Comparison of ENCODE assay signal across 9 cellular contexts in genomic region chrX:33336783-33337182, GRCh38.
DNase-seq lines count a peak whose midpoint lies in the region; ATAC-seq and TF ChIP-seq lines count a peak whose summit lies in the region.
"Had no signal": no experiment of that assay in that cellular context is flagged by ENCODE, and none has a peak within 500 bp of the region (broad histone marks: within the 10 kb centered on the region; RNA-seq: fewer than 3 reads in every experiment).

No MANE protein-coding gene starts in this region.

- H3K9ac ChIP-seq in endodermal cell (ENCODE audit: extremely low read depth, low read length, poor library complexity, severe bottlenecking), result no peak overlapping the region

- H3K36me3 Mint-ChIP-seq in endodermal cell (ENCODE audit: low read depth), result no peaks in the 10 kb centered on the region
- no peaks in the 10 kb centered on the region for H3K36me3 Mint-ChIP-seq in progenitor cell of endocrine pancreas (ENCODE audit: insufficient read depth)
- no peaks in the 10 kb centered on the region for H3K36me3 Mint-ChIP-seq in stimulated activated memory B cell treated with anti-CD40 and anti-IgM and Interleukin-4, amounts not matched to agents 10 μg/mL and 1 μg/mL and 100 μg/mL, for 72 hours
- H3K36me3 Mint-ChIP-seq in activated CD8-positive, alpha-beta memory T cell treated with anti-CD3 and anti-CD28 coated beads, Interleukin-2, amount 10 ng/mL, durations not matched to agents 7 days and 5 days, result no peaks in the 10 kb centered on the region

- H3K9me3 Mint-ChIP-seq in endodermal cell (no peaks in the 10 kb centered on the region), progenitor cell of endocrine pancreas (ENCODE audit: low read depth) (no peaks in the 10 kb centered on the region)
- H3K9me3 Mint-ChIP-seq in stimulated activated memory B cell treated with anti-CD40 and anti-IgM and Interleukin-4, amounts not matched to agents 10 μg/mL and 1 μg/mL and 100 μg/mL, for 72 hours, result no peaks in the 10 kb centered on the region
- H3K9me3 Mint-ChIP-seq in activated CD8-positive, alpha-beta memory T cell treated with anti-CD3 and anti-CD28 coated beads, Interleukin-2, amount 10 ng/mL, durations not matched to agents 7 days and 5 days (ENCODE audit: low read depth), result no peaks in the 10 kb centered on the region

- no peaks in the 10 kb centered on the region for H3K27me3 Mint-ChIP-seq in endodermal cell (ENCODE audit: insufficient read depth)
- H3K27me3 Mint-ChIP-seq in progenitor cell of endocrine pancreas, result peaks cover 3% of the 10 kb centered on the region
- H3K27me3 Mint-ChIP-seq in stimulated activated memory B cell treated with anti-CD40 and anti-IgM and Interleukin-4, amounts not matched to agents 10 μg/mL and 1 μg/mL and 100 μg/mL, for 72 hours, result no peaks in the 10 kb centered on the region
- no peaks in the 10 kb centered on the region for H3K27me3 Mint-ChIP-seq in activated CD8-positive, alpha-beta memory T cell treated with anti-CD3 and anti-CD28 coated beads, Interleukin-2, amount 10 ng/mL, durations not matched to agents 7 days and 5 days

- H3K27ac Mint-ChIP-seq in endodermal cell, result no peak overlapping the region
- H3K27ac Mint-ChIP-seq in progenitor cell of endocrine pancreas, result no peak overlapping the region
- H3K27ac Mint-ChIP-seq in stimulated activated memory B cell treated with anti-CD40 and anti-IgM and Interleukin-4, amounts not matched to agents 10 μg/mL and 1 μg/mL and 100 μg/mL, for 72 hours, result no peak overlapping the region
- H3K27ac Mint-ChIP-seq in activated CD8-positive, alpha-beta memory T cell treated with anti-CD3 and anti-CD28 coated beads, Interleukin-2, amount 10 ng/mL, durations not matched to agents 7 days and 5 days, result no peak overlapping the region

- no peaks in the 10 kb centered on the region for H3K9me3 ChIP-seq in endodermal cell (ENCODE audit: control insufficient read depth, low read length)
- H3K9me3 ChIP-seq: neutrophil had no signal

- ATAC-seq in GM18868 (IDR thresholded peaks at IDR 0.05; ENCODE audit: unreplicated experiment), result peak; percentile 65
- ATAC-seq in stimulated activated memory B cell treated with anti-CD40 and anti-IgM and Interleukin-4, amounts not matched to agents 10 μg/mL and 1 μg/mL and 100 μg/mL, for 72 hours, result no peak
- ATAC-seq in activated CD8-positive, alpha-beta memory T cell treated with anti-CD3 and anti-CD28 coated beads, Interleukin-2, amount 10 ng/mL, durations not matched to agents 7 days and 5 days, result no peak
- ATAC-seq in GM19023 (IDR thresholded peaks at IDR 0.05; ENCODE audit: unreplicated experiment), result no peak

- peak; percentile 33 for DNase-seq in NCI-H2081 treated with DMSO at 0.1 percent for 48 hours (lab: John Stamatoyannopoulos, UW)
- DNase-seq in endodermal cell, result peak; percentile 62
- DNase-seq in progenitor cell of endocrine pancreas (ENCODE audit: low spot score, unreplicated experiment), result no peak
- DNase-seq in activated CD8-positive, alpha-beta memory T cell treated with anti-CD3 and anti-CD28 coated beads for 24 hours, result no peak
- no peak for DNase-seq in activated CD8-positive, alpha-beta memory T cell treated with anti-CD3 and anti-CD28 coated beads, Interleukin-2, amount 10 ng/mL, durations not matched to agents 7 days and 5 days

- H3K27me3 ChIP-seq in endodermal cell (ENCODE audit: control insufficient read depth, insufficient read depth, low read length, poor library complexity, severe bottlenecking), result no peaks in the 10 kb centered on the region
- H3K27me3 ChIP-seq: neutrophil had no signal

- H3K4me1 Mint-ChIP-seq in endodermal cell (peaks cover 14% of the 10 kb centered on the region), progenitor cell of endocrine pancreas (ENCODE audit: low read depth) (peaks cover 14% of the 10 kb centered on the region)
- H3K4me1 Mint-ChIP-seq in stimulated activated memory B cell treated with anti-CD40 and anti-IgM and Interleukin-4, amounts not matched to agents 10 μg/mL and 1 μg/mL and 100 μg/mL, for 72 hours, result no peaks in the 10 kb centered on the region
- H3K4me1 Mint-ChIP-seq in activated CD8-positive, alpha-beta memory T cell treated with anti-CD3 and anti-CD28 coated beads, Interleukin-2, amount 10 ng/mL, durations not matched to agents 7 days and 5 days, result no peaks in the 10 kb centered on the region

- 20 to 54% methylated on average over 1 to 6 of the region's 6 CpGs for WGBS in endodermal cell (ENCODE audit: insufficient coverage in 1 of 2, insufficient read length in 1 of 2), 2 experiments

- H3K4me1 ChIP-seq in endodermal cell (ENCODE audit: control insufficient read depth, insufficient read depth, low read length), result no peaks in the 10 kb centered on the region

- CTCF ChIA-PET in activated CD8-positive, alpha-beta memory T cell treated with anti-CD3 and anti-CD28 coated beads, Interleukin-2, amount 10 ng/mL, durations not matched to agents 7 days and 5 days (lab: Charles Lee), result no interaction called here

- no peaks in the 10 kb centered on the region for H3K36me3 ChIP-seq in endodermal cell (ENCODE audit: control insufficient read depth, insufficient read depth, low read length)
- H3K36me3 ChIP-seq: neutrophil had no signal

- TF ChIP-seq CTCF in endodermal cell (conservative IDR thresholded peaks at IDR 0.05) (peak; percentile 74), progenitor cell of endocrine pancreas (IDR thresholded peaks at IDR 0.05; ENCODE audit: unreplicated experiment) (peak; percentile 62)

- no peak overlapping the region for H3K4me3 ChIP-seq in endodermal cell (ENCODE audit: low read length)

- H3K4me3 Mint-ChIP-seq in endodermal cell (no peak overlapping the region), progenitor cell of endocrine pancreas (ENCODE audit: low read depth) (no peak overlapping the region)
- no peak overlapping the region for H3K4me3 Mint-ChIP-seq in stimulated activated memory B cell treated with anti-CD40 and anti-IgM and Interleukin-4, amounts not matched to agents 10 μg/mL and 1 μg/mL and 100 μg/mL, for 72 hours
- H3K4me3 Mint-ChIP-seq in activated CD8-positive, alpha-beta memory T cell treated with anti-CD3 and anti-CD28 coated beads, Interleukin-2, amount 10 ng/mL, durations not matched to agents 7 days and 5 days, result no peak overlapping the region

- no peak overlapping the region for H3K27ac ChIP-seq in endodermal cell (ENCODE audit: low read depth, low read length)
- H3K27ac ChIP-seq: neutrophil had no signal

Comparison
In these comparisons a context has a peak if more than half of its experiments do, and no peak if none do; other contexts are left out.
1. DNase-seq: peak in NCI-H2081 treated with DMSO at 0.1 percent for 48 hours (single experiment) and endodermal cell (single experiment); none in progenitor cell of endocrine pancreas (single experiment), activated CD8-positive, alpha-beta memory T cell treated with anti-CD3 and anti-CD28 coated beads for 24 hours (single experiment) and activated CD8-positive, alpha-beta memory T cell treated with anti-CD3 and anti-CD28 coated beads, Interleukin-2, amount 10 ng/mL, durations not matched to agents 7 days and 5 days (single experiment).